In genomic region chr7:100027197-100027596, GRCh38 we compare ENCODE assay signal across 22 cellular contexts. TPM values are rescaled to one million over a fixed set of nuclear protein-coding genes. Genes with fewer than 3 reads are reported as not detected.
DNase-seq lines count a peak whose midpoint lies in the region; ATAC-seq, FAIRE-seq and TF ChIP-seq lines count a peak whose summit lies in the region.
"Had no signal": no experiment of that assay in that cellular context is flagged by ENCODE, and none has a peak within 500 bp of the region (broad histone marks: within the 10 kb centered on the region; RNA-seq: fewer than 3 reads in every experiment).

No MANE protein-coding gene starts in this region.

- H3K36me3 ChIP-seq in mammary epithelial cell (ENCODE audit: insufficient read depth, low read length) (peaks cover 34% of the 10 kb centered on the region), breast epithelium (peaks cover 8% of the 10 kb centered on the region), K562 (ENCODE audit: control insufficient read depth, insufficient read depth, low read length) (peaks cover 71% of the 10 kb centered on the region), liver (ENCODE audit: control insufficient read depth in 4 of 4, insufficient read depth in 3 of 4, low read depth in 1 of 4, low read length in 3 of 4) (peaks cover 11 to 46% (median 43%) of the 10 kb centered on the region in 4 donors)

- ATAC-seq in K562 (peak; percentile 26; the same call in 2 of the 3 replicates), GM18505 (IDR thresholded peaks at IDR 0.05; ENCODE audit: unreplicated experiment) (no peak)
- ATAC-seq: HCT116 had no signal

- H3K9me1 ChIP-seq in K562 (ENCODE audit: control insufficient read depth, insufficient read depth, low read length): no peaks in the 10 kb centered on the region

- peaks cover 32% of the 10 kb centered on the region for H3K4me1 ChIP-seq in mammary epithelial cell (ENCODE audit: insufficient read depth, low read length)
- no peaks in the 10 kb centered on the region for H3K4me1 ChIP-seq in breast epithelium
- H3K4me1 ChIP-seq in K562 (replicated peaks in 1 of 2; ENCODE audit: control insufficient read depth in 2 of 2, insufficient read depth in 2 of 2, low read length in 2 of 2): no peaks in the 10 kb centered on the region
- H3K4me1 ChIP-seq in liver (ENCODE audit: control insufficient read depth in 4 of 4, insufficient read depth in 4 of 4, low read length in 3 of 4): peaks cover 10 to 35% (median 23%) of the 10 kb centered on the region in 4 donors
- H3K4me1 ChIP-seq: BLaER1 had no signal

- H3K9ac ChIP-seq in mammary epithelial cell (ENCODE audit: insufficient read depth, low read length) (no peak overlapping the region), K562 (ENCODE audit: insufficient read depth in 1 of 2, low read depth in 2 of 2, low read length in 2 of 2) (no peak overlapping the region), liver (ENCODE audit: low read depth in 1 of 2, low read length in 2 of 2) (no peak overlapping the region)
- H3K9ac ChIP-seq: BLaER1 had no signal

- no peak for TF ChIP-seq POLR2A in breast epithelium (IDR thresholded peaks at IDR 0.05)
- peak; percentile 48; the same call in 1 of the 2 replicates for TF ChIP-seq POLR2A in K562 (conservative IDR thresholded peaks at IDR 0.05)
- TF ChIP-seq POLR2A in GM18505 (IDR thresholded peaks at IDR 0.05; ENCODE audit: borderline replicate concordance, extremely low read depth, insufficient read depth, insufficient read length): no peak

- no peaks in the 10 kb centered on the region for H3K27me3 ChIP-seq in mammary epithelial cell (ENCODE audit: insufficient read depth, low read length)
- H3K27me3 ChIP-seq in breast epithelium: no peaks in the 10 kb centered on the region
- no peaks in the 10 kb centered on the region for H3K27me3 ChIP-seq in K562 (ENCODE audit: control insufficient read depth in 2 of 2, insufficient read depth in 2 of 2, low read length in 2 of 2)
- no peaks in the 10 kb centered on the region for H3K27me3 ChIP-seq in liver (ENCODE audit: control insufficient read depth in 4 of 4, insufficient read depth in 4 of 4, low read length in 3 of 4)
- H3K27me3 ChIP-seq: BLaER1 had no signal

- CTCF ChIA-PET in mammary epithelial cell (lab: Charles Lee; ENCODE audit: low non-redundant PET) (no interaction called here), K562 (lab: Yijun Ruan, JAX; ENCODE audit: low intra/inter-chr PET ratio) (no interaction called here)

- BruUV-seq in mammary epithelial cell (replicated peaks; lab: Mats Ljungman, UMichigan): no TSS peak
- BruUV-seq in K562 (replicated peaks; lab: Mats Ljungman, UMichigan): no TSS peak

- H4K20me1 ChIP-seq in mammary epithelial cell (ENCODE audit: insufficient read depth, low read length) (no peaks in the 10 kb centered on the region), K562 (replicated peaks; ENCODE audit: control insufficient read depth, insufficient read depth, low read length) (no peaks in the 10 kb centered on the region)

- H3K79me2 ChIP-seq in mammary epithelial cell (ENCODE audit: insufficient read depth, low read length) (peaks cover 37% of the 10 kb centered on the region), K562 (ENCODE audit: control insufficient read depth, insufficient read depth, low read length) (peaks cover 6% of the 10 kb centered on the region; the same call in 2 of the 3 replicates)

- TF ChIP-seq RAD21 in K562 (CRISPR knock-in tag; conservative IDR thresholded peaks at IDR 0.05 in 1 of 2, IDR thresholded peaks at IDR 0.05 in 1 of 2) (no peak), liver (IDR thresholded peaks at IDR 0.05) (no peak)

- peak overlapping the region; percentile 81 for H3K27ac ChIP-seq in mammary epithelial cell (ENCODE audit: insufficient read depth, low read depth, low read length)
- no peak overlapping the region for H3K27ac ChIP-seq in breast epithelium
- H3K27ac ChIP-seq in K562 (ENCODE audit: extremely low read depth, low read depth, low read length): no peak overlapping the region
- peak overlapping the region; percentile 26 to 34 for H3K27ac ChIP-seq in liver (ENCODE audit: low read depth in 1 of 2, low read length in 2 of 2)
- H3K27ac ChIP-seq: BLaER1 had no signal

- H3K9me3 ChIP-seq in mammary epithelial cell (replicated peaks; ENCODE audit: insufficient read depth, low read length) (no peaks in the 10 kb centered on the region), breast epithelium (no peaks in the 10 kb centered on the region), K562 (replicated peaks; ENCODE audit: control insufficient read depth, insufficient read depth, low read depth, low read length) (no peaks in the 10 kb centered on the region; the same call in 1 of the 2 replicates), liver (ENCODE audit: control insufficient read depth in 4 of 4, low read length in 3 of 4) (no peaks in the 10 kb centered on the region)
- H3K9me3 ChIP-seq: BLaER1 had no signal

- DNase-seq in mammary epithelial cell (no peak), breast epithelium (ENCODE audit: low spot score in 2 of 2) (no peak), K562 (ENCODE audit: extremely low read depth in 1 of 4, low spot score in 3 of 4) (no peak), NCI-H510A (lab: John Stamatoyannopoulos, UW) (no peak)
- DNase-seq: 8988T; CD4-positive, alpha-beta memory T cell; DMS153; DMS79; GDM1; GOT3; H7; HFFc6 had no signal

- no peak overlapping the region for H3K4me2 ChIP-seq in mammary epithelial cell (ENCODE audit: insufficient read depth, low read depth, low read length)
- no peak overlapping the region for H3K4me2 ChIP-seq in K562 (ENCODE audit: insufficient read depth, low read length)
- H3K4me2 ChIP-seq: BLaER1 had no signal

- POLR2A ChIA-PET in K562 (lab: Yijun Ruan, JAX): interaction anchor here (0.6 to 1.4 kb wide), 6 partner anchors 11 to 98 kb away, joined by 3 to 6 read pairs (median 4); no protein-coding TSS in a partner anchor

- 91% methylated on average over 10 of the region's 11 CpGs for WGBS in mammary epithelial cell (ENCODE audit: low coverage, missing lambda C conversion rate)
- WGBS in K562 (ENCODE audit: insufficient coverage, low coverage, missing lambda C conversion rate): 87% methylated on average over 11 of the region's 11 CpGs
- 67% methylated on average over 11 of the region's 11 CpGs for WGBS in liver

- H2AFZ ChIP-seq in mammary epithelial cell (ENCODE audit: low read depth, low read length) (no peak overlapping the region), K562 (ENCODE audit: low read depth, low read length) (no peak overlapping the region)

- FAIRE-seq in K562 (lab: Jason Lieb, UNC): no peak
- FAIRE-seq: GM12892, HTR-8/SVneo had no signal

- no peak for TF ChIP-seq EP300 in K562 (IDR thresholded peaks at IDR 0.05; ENCODE audit: low read length)

- intact Hi-C loops in mammary epithelial cell (cut with micrococcal nuclease): no loop called here
- intact Hi-C loops in breast epithelium (cut with DNase I; ENCODE audit: low total_unique reads): no loop called here
- intact Hi-C loops in K562 (cut with micrococcal nuclease): no loop called here

- H3K4me3 ChIP-seq in mammary epithelial cell (replicated peaks in 1 of 3; ENCODE audit: insufficient read depth in 1 of 3, low read depth in 2 of 3, low read length in 3 of 3) (no peak overlapping the region), breast epithelium (no peak overlapping the region), K562 (no peak overlapping the region), liver (ENCODE audit: low read depth in 1 of 3, low read length in 3 of 3) (no peak overlapping the region)
- H3K4me3 ChIP-seq: BLaER1 had no signal

- dilution Hi-C loops in mammary epithelial cell (cut with HindIII; ENCODE audit: low sequenced_read_pairs): no loop called here

- in situ Hi-C loops in mammary epithelial cell (cut with MboI; ENCODE audit: low sequenced_read_pairs in 2 of 2) (no loop called here), K562 (cut with MboI) (no loop called here)

- TF ChIP-seq CTCF in mammary epithelial cell (conservative IDR thresholded peaks at IDR 0.05 in 1 of 2, IDR thresholded peaks at IDR 0.05 in 1 of 2; ENCODE audit: extremely low read depth in 1 of 2, insufficient read depth in 1 of 2, low read depth in 1 of 2, low read length in 2 of 2) (no peak), breast epithelium (IDR thresholded peaks at IDR 0.05) (no peak), K562 (IDR thresholded peaks at IDR 0.05 in 2 of 3, conservative IDR thresholded peaks at IDR 0.05 in 1 of 3; ENCODE audit: insufficient read depth in 2 of 3, low read depth in 1 of 3, low read length in 3 of 3) (no peak), liver (IDR thresholded peaks at IDR 0.05; ENCODE audit: low read depth, low read length, missing input control) (no peak)

RNA-seq across cellular contexts. Expression of gene ZKSCAN1, which starts 11.8 kb away (rescaled TPM):
- total RNA-seq in mammary epithelial cell (10 to 100 TPM; 42.7 to 80.8 TPM), breast epithelium (10 to 100 TPM; 30.6 to 65.1 (median 52.4) TPM), K562 (2014; rRNA removed) (15.5 and 19.4 TPM in 2 replicates), K562 (2014; rRNA removed; fragmentation: Illumina TruSeq; extraction: Trizol) (32.1 and 36.1 TPM in 2 replicates), K562 (2015; rRNA removed; fragmentation: Illumina TruSeq; extraction: Trizol) (22.5 and 23.2 TPM in 2 replicates), K562 (2021) (42.9 and 43.0 TPM in 2 replicates), liver (100 to 1,000 TPM in 1 of 2 donors, 10 to 100 TPM in 1; 20.5 to 117 TPM)
- polyA plus RNA-seq in mammary epithelial cell (15.2 TPM), K562 (2011; rRNA removed) (28.3 and 34.6 TPM in 2 replicates), K562 (2014; fragmentation: Illumina TruSeq; extraction: Trizol) (23.8 and 27.3 TPM in 2 replicates), K562 (2014; fragmentation: Nextera tagmentation; extraction: Ambion mirVana) (1 to 10 TPM; 5.3 to 6.8 TPM), K562 (2014; rRNA removed) (19.8 and 20.9 TPM in 2 replicates), liver (10 to 100 TPM; 11.8 to 39.7 TPM)
- 72.0 TPM for polyA minus RNA-seq in mammary epithelial cell
- total RNA-seq in K562 (2011; cell fraction: chromatin; rRNA removed; ENCODE audit: low replicate concordance): 87.8 and 126 TPM in 2 replicates
- 44.4 and 45.4 TPM in 2 replicates for total RNA-seq in K562 (2011; cell fraction: nucleolus; rRNA removed)
- total RNA-seq in K562 (2011; cell fraction: nucleoplasm; rRNA removed): 60.3 and 60.7 TPM in 2 replicates
- 14.3 and 17.7 TPM in 2 replicates for polyA plus RNA-seq in K562 (2011; cell fraction: cytosol; rRNA removed)
- polyA plus RNA-seq in K562 (2011; cell fraction: nucleus; rRNA removed): 20.7 and 36.3 TPM in 2 replicates
- 17.2 and 27.8 TPM in 2 replicates for polyA plus RNA-seq in K562 (2012)
- 65.4 and 82.5 TPM in 2 replicates for polyA minus RNA-seq in K562 (2011; rRNA and poly(A)+ RNA removed)
- 24.1 and 25.7 TPM in 2 replicates for polyA minus RNA-seq in K562 (2011; cell fraction: cytosol; rRNA and poly(A)+ RNA removed)
- polyA minus RNA-seq in K562 (2011; cell fraction: nucleus; rRNA and poly(A)+ RNA removed): 12.1 and 20.1 TPM in 2 replicates

RNA-seq across cellular contexts. Expression of gene ZSCAN21, which starts 22.4 kb away (rescaled TPM):
- total RNA-seq in mammary epithelial cell (10 to 100 TPM; 10.8 to 15.0 TPM), breast epithelium (10 to 100 TPM; 12.8 to 21.8 (median 13.0) TPM), K562 (2014; rRNA removed) (13.8 and 14.0 TPM in 2 replicates), K562 (2014; rRNA removed; fragmentation: Illumina TruSeq; extraction: Trizol) (13.2 and 14.1 TPM in 2 replicates), K562 (2015; rRNA removed; fragmentation: Illumina TruSeq; extraction: Trizol) (11.6 and 12.2 TPM in 2 replicates), K562 (2021) (12.7 and 13.8 TPM in 2 replicates), liver (1 to 10 TPM; 8.5 to 8.6 TPM)
- polyA plus RNA-seq in mammary epithelial cell (7.9 TPM), K562 (2011; rRNA removed) (9.5 and 13.4 TPM in 2 replicates), K562 (2014; fragmentation: Illumina TruSeq; extraction: Trizol) (13.5 and 15.5 TPM in 2 replicates), K562 (2014; fragmentation: Nextera tagmentation; extraction: Ambion mirVana) (1 to 10 TPM; 5.9 to 6.9 TPM), K562 (2014; rRNA removed) (11.6 and 11.8 TPM in 2 replicates), liver (1 to 10 TPM; 4.6 to 5.3 TPM)
- polyA minus RNA-seq in mammary epithelial cell: 2.7 TPM
- 19.2 and 21.8 TPM in 2 replicates for total RNA-seq in K562 (2011; cell fraction: chromatin; rRNA removed; ENCODE audit: low replicate concordance)
- 12.0 and 13.5 TPM in 2 replicates for total RNA-seq in K562 (2011; cell fraction: nucleolus; rRNA removed)
- 9.1 and 13.6 TPM in 2 replicates for total RNA-seq in K562 (2011; cell fraction: nucleoplasm; rRNA removed)
- polyA plus RNA-seq in K562 (2011; cell fraction: cytosol; rRNA removed): 6.7 and 9.5 TPM in 2 replicates
- polyA plus RNA-seq in K562 (2011; cell fraction: nucleus; rRNA removed): 7.4 and 7.8 TPM in 2 replicates
- polyA plus RNA-seq in K562 (2012): 7.7 and 8.5 TPM in 2 replicates
- polyA minus RNA-seq in K562 (2011; rRNA and poly(A)+ RNA removed): 8.2 and 9.7 TPM in 2 replicates
- 3.5 and 5.0 TPM in 2 replicates for polyA minus RNA-seq in K562 (2011; cell fraction: cytosol; rRNA and poly(A)+ RNA removed)
- 2.6 and 3.2 TPM in 2 replicates for polyA minus RNA-seq in K562 (2011; cell fraction: nucleus; rRNA and poly(A)+ RNA removed)

RNA-seq across cellular contexts. Expression of gene AZGP1, which starts 51.4 kb away (rescaled TPM):
- 1 to 10 TPM in 1 of 2 donors, not detected in 1; 9.3 TPM for total RNA-seq in mammary epithelial cell
- polyA plus RNA-seq in mammary epithelial cell: 0.14 TPM
- not detected for polyA minus RNA-seq in mammary epithelial cell
- total RNA-seq in breast epithelium: 1,000 to 10,000 TPM in 2 of 3 donors, 10 to 100 TPM in 1; 40.0 to 4,981 (median 3,161) TPM
- not detected in 2 replicates for total RNA-seq in K562 (2011; cell fraction: chromatin; rRNA removed; ENCODE audit: low replicate concordance)
- not detected in 2 replicates for total RNA-seq in K562 (2011; cell fraction: nucleolus; rRNA removed)
- total RNA-seq in K562 (2011; cell fraction: nucleoplasm; rRNA removed): not detected in 2 replicates
- 0.18 TPM in 1 of 2 replicates, not detected in the other for total RNA-seq in K562 (2014; rRNA removed)
- total RNA-seq in K562 (2014; rRNA removed; fragmentation: Illumina TruSeq; extraction: Trizol): not detected in 2 replicates
- total RNA-seq in K562 (2015; rRNA removed; fragmentation: Illumina TruSeq; extraction: Trizol): not detected in 2 replicates
- total RNA-seq in K562 (2021): 0.53 and 0.54 TPM in 2 replicates
- polyA plus RNA-seq in K562 (2011; rRNA removed): not detected in 2 replicates
- not detected in 2 replicates for polyA plus RNA-seq in K562 (2011; cell fraction: cytosol; rRNA removed)
- not detected in 2 replicates for polyA plus RNA-seq in K562 (2011; cell fraction: nucleus; rRNA removed)
- not detected in 2 replicates for polyA plus RNA-seq in K562 (2012)
- polyA plus RNA-seq in K562 (2014; fragmentation: Illumina TruSeq; extraction: Trizol): not detected in 2 replicates
- not detected for polyA plus RNA-seq in K562 (2014; fragmentation: Nextera tagmentation; extraction: Ambion mirVana)
- not detected in 2 replicates for polyA plus RNA-seq in K562 (2014; rRNA removed)
- not detected in 2 replicates for polyA minus RNA-seq in K562 (2011; rRNA and poly(A)+ RNA removed)
- not detected in 2 replicates for polyA minus RNA-seq in K562 (2011; cell fraction: cytosol; rRNA and poly(A)+ RNA removed)
- polyA minus RNA-seq in K562 (2011; cell fraction: nucleus; rRNA and poly(A)+ RNA removed): not detected in 2 replicates
- 100 to 1,000 TPM in 1 of 2 donors, 10 to 100 TPM in 1; 99.5 to 952 TPM for total RNA-seq in liver
- 1,000 to 10,000 TPM; 1,348 to 2,721 TPM for polyA plus RNA-seq in liver
- total RNA-seq: A673; CD4-positive, alpha-beta memory T cell; H7; HFFc6 had no signal
- polyA plus RNA-seq: AG04450; CD14-positive monocyte; CD4-positive, alpha-beta memory T cell; IgD-negative memory B cell had no signal

RNA-seq across cellular contexts. Expression of gene ZNF3, which starts 54.3 kb away (rescaled TPM):
- total RNA-seq in mammary epithelial cell (10 to 100 TPM; 22.6 to 28.7 TPM), breast epithelium (10 to 100 TPM; 19.4 to 43.6 (median 31.5) TPM), K562 (2014; rRNA removed) (33.6 and 35.6 TPM in 2 replicates), K562 (2014; rRNA removed; fragmentation: Illumina TruSeq; extraction: Trizol) (55.6 and 64.4 TPM in 2 replicates), K562 (2015; rRNA removed; fragmentation: Illumina TruSeq; extraction: Trizol) (61.6 and 64.9 TPM in 2 replicates), K562 (2021) (46.7 and 48.5 TPM in 2 replicates), liver (10 to 100 TPM; 14.0 to 18.2 TPM)
- polyA plus RNA-seq in mammary epithelial cell (12.4 TPM), K562 (2011; rRNA removed) (44.8 and 52.3 TPM in 2 replicates), K562 (2014; fragmentation: Illumina TruSeq; extraction: Trizol) (58.4 and 58.7 TPM in 2 replicates), K562 (2014; fragmentation: Nextera tagmentation; extraction: Ambion mirVana) (10 to 100 TPM; 30.0 to 51.5 TPM), K562 (2014; rRNA removed) (39.6 and 45.8 TPM in 2 replicates), liver (10 to 100 TPM; 10.2 to 10.4 TPM)
- polyA minus RNA-seq in mammary epithelial cell: 14.2 TPM
- 153 and 214 TPM in 2 replicates for total RNA-seq in K562 (2011; cell fraction: chromatin; rRNA removed; ENCODE audit: low replicate concordance)
- 103 and 125 TPM in 2 replicates for total RNA-seq in K562 (2011; cell fraction: nucleolus; rRNA removed)
- total RNA-seq in K562 (2011; cell fraction: nucleoplasm; rRNA removed): 119 and 140 TPM in 2 replicates
- polyA plus RNA-seq in K562 (2011; cell fraction: cytosol; rRNA removed): 20.8 and 27.2 TPM in 2 replicates
- polyA plus RNA-seq in K562 (2011; cell fraction: nucleus; rRNA removed): 85.4 and 103 TPM in 2 replicates
- polyA plus RNA-seq in K562 (2012): 30.1 and 31.6 TPM in 2 replicates
- polyA minus RNA-seq in K562 (2011; rRNA and poly(A)+ RNA removed): 55.6 and 57.4 TPM in 2 replicates
- 10.5 and 15.3 TPM in 2 replicates for polyA minus RNA-seq in K562 (2011; cell fraction: cytosol; rRNA and poly(A)+ RNA removed)
- polyA minus RNA-seq in K562 (2011; cell fraction: nucleus; rRNA and poly(A)+ RNA removed): 33.7 and 50.5 TPM in 2 replicates

Comparison
In these comparisons a context has a peak if more than half of its experiments do, and no peak if none do; other contexts are left out.
1. H3K27ac ChIP-seq: peak in mammary epithelial cell (single experiment) and liver (2 of 2); none in breast epithelium (0 of 2) and K562 (single experiment).